22 cellular contexts compared by ENCODE assay signal in genomic region chr6:156009656-156010055, GRCh38.
"Had no signal": no experiment of that assay in that cellular context is flagged by ENCODE, and none has a peak within 500 bp of the region (broad histone marks: within the 10 kb centered on the region; RNA-seq: fewer than 3 reads in every experiment).

No MANE protein-coding gene starts in this region.

- H3K4me1 Mint-ChIP-seq: activated CD8-positive, alpha-beta memory T cell treated with anti-CD3 and anti-CD28 coated beads, Interleukin-2, amount 10 ng/mL, durations not matched to agents 7 days and 5 days; natural killer cell had no signal

- H3K4me3 Mint-ChIP-seq: activated CD8-positive, alpha-beta memory T cell treated with anti-CD3 and anti-CD28 coated beads, Interleukin-2, amount 10 ng/mL, durations not matched to agents 7 days and 5 days; activated CD8-positive, alpha-beta T cell treated with anti-CD3 and anti-CD28 coated beads for 36 hours; natural killer cell; stimulated activated naive B cell treated with anti-CD40 and anti-IgM and Interleukin-4, amounts not matched to agents 10 μg/mL and 1 μg/mL and 100 μg/mL, for 72 hours had no signal

- FAIRE-seq: TTC549 had no signal

- H3K4me3 ChIP-seq: cardiac muscle cell, gastroesophageal sphincter, SJSA1, thyroid gland had no signal

- H3K9me3 ChIP-seq: gastroesophageal sphincter, SJSA1, thyroid gland had no signal

- DNase-seq: activated CD4-positive, alpha-beta T cell treated with anti-CD3 and anti-CD28 coated beads for 1 hour; activated CD8-positive, alpha-beta memory T cell treated with anti-CD3 and anti-CD28 coated beads, Interleukin-2, amount 10 ng/mL, durations not matched to agents 7 days and 5 days; activated CD8-positive, alpha-beta T cell treated with anti-CD3 and anti-CD28 coated beads for 36 hours; activated effector memory CD4-positive, alpha-beta T cell treated with Interleukin-2 at 50 U/mL for 16 hours; activated naive CD4-positive, alpha-beta T cell treated with anti-CD3 and anti-CD28 coated beads, Interleukin-2, amount 50 U/mL, for 16 hours; activated T-cell treated with anti-CD3 and anti-CD28 coated beads, Interleukin-2, amount 50 U/mL, for 1 hour; head of caudate nucleus; hypothalamus; islet precursor cell; left cardiac atrium; midbrain; natural killer cell; retina; stimulated activated naive B cell treated with anti-CD40 and anti-IgM and Interleukin-4, amounts not matched to agents 10 μg/mL and 1 μg/mL and 100 μg/mL, for 72 hours; T-helper 1 cell; thyroid gland had no signal

- H3K36me3 ChIP-seq: cardiac muscle cell, gastroesophageal sphincter, SJSA1, thyroid gland had no signal

- H3K4me1 ChIP-seq: SJSA1, thyroid gland had no signal

- ATAC-seq: activated CD8-positive, alpha-beta memory T cell treated with anti-CD3 and anti-CD28 coated beads, Interleukin-2, amount 10 ng/mL, durations not matched to agents 7 days and 5 days; activated CD8-positive, alpha-beta T cell treated with anti-CD3 and anti-CD28 coated beads for 36 hours; gastroesophageal sphincter; left cardiac atrium; natural killer cell; stimulated activated naive B cell treated with anti-CD40 and anti-IgM and Interleukin-4, amounts not matched to agents 10 μg/mL and 1 μg/mL and 100 μg/mL, for 72 hours had no signal

- H3K36me3 Mint-ChIP-seq: activated CD8-positive, alpha-beta memory T cell treated with anti-CD3 and anti-CD28 coated beads, Interleukin-2, amount 10 ng/mL, durations not matched to agents 7 days and 5 days; natural killer cell had no signal

- H3K27ac ChIP-seq: cardiac muscle cell, epithelial cell of prostate, gastroesophageal sphincter, SJSA1, thyroid gland had no signal

- H3K27me3 Mint-ChIP-seq: activated CD8-positive, alpha-beta memory T cell treated with anti-CD3 and anti-CD28 coated beads, Interleukin-2, amount 10 ng/mL, durations not matched to agents 7 days and 5 days; activated CD8-positive, alpha-beta T cell treated with anti-CD3 and anti-CD28 coated beads for 36 hours; progenitor cell of endocrine pancreas; stimulated activated naive B cell treated with anti-CD40 and anti-IgM and Interleukin-4, amounts not matched to agents 10 μg/mL and 1 μg/mL and 100 μg/mL, for 72 hours had no signal

- H3K27ac Mint-ChIP-seq: activated CD8-positive, alpha-beta memory T cell treated with anti-CD3 and anti-CD28 coated beads, Interleukin-2, amount 10 ng/mL, durations not matched to agents 7 days and 5 days; activated CD8-positive, alpha-beta T cell treated with anti-CD3 and anti-CD28 coated beads for 36 hours; natural killer cell; progenitor cell of endocrine pancreas; stimulated activated naive B cell treated with anti-CD40 and anti-IgM and Interleukin-4, amounts not matched to agents 10 μg/mL and 1 μg/mL and 100 μg/mL, for 72 hours had no signal

- H3K27me3 ChIP-seq: cardiac muscle cell, gastroesophageal sphincter, SJSA1, thyroid gland had no signal
